16 cellular contexts compared by ENCODE assay signal in the genomic region with DNA sequence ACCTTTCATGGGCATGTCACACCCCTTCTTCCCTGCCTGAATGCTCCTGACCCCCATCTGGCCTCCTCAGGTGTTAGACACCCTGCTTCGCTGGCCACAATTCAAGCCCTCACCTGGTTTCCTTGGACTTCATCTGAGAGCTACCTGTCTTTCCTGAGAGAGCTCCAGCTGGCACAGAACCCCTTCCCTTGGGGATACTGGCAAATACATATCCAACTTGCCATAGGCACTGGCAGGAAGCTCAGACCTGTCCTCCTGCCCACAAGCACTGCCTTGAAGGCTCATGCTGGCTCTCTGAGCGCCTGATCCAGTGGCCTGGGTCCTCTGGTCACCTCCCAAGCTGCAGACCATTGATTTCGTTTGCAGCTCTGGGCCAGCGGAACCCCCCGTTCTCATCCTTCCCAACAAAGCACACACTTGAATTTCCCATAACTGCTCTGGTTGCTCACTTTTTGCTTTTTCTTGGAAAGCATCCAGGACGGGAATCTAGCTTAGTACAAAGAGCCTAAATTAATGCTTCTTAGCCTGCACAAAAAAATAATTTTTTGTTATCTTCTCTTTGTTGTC.
DNase-seq lines count a peak whose midpoint lies in the region; ATAC-seq, FAIRE-seq and TF ChIP-seq lines count a peak whose summit lies in the region.
"Had no signal": no experiment of that assay in that cellular context is flagged by ENCODE, and none has a peak within 500 bp of the region (broad histone marks: within the 10 kb centered on the region; RNA-seq: fewer than 3 reads in every experiment).

No MANE protein-coding gene starts in this region.

- H3K27me3 ChIP-seq in adrenal gland (no peaks in the 10 kb centered on the region), mesenchymal stem cell (ENCODE audit: control insufficient read depth in 1 of 2, insufficient read depth in 1 of 2, low read length in 2 of 2) (no peaks in the 10 kb centered on the region), subcutaneous abdominal adipose tissue (ENCODE audit: control insufficient read depth in 5 of 5, insufficient read depth in 4 of 5, low read length in 5 of 5) (no peaks in the 10 kb centered on the region)

- H3K14ac ChIP-seq in mesenchymal stem cell (ENCODE audit: low read length in 2 of 2), result peak overlapping the region in 1 of 2 experiments; percentile 92

- no peak overlapping the region for H2BK5ac ChIP-seq in mesenchymal stem cell (ENCODE audit: low read depth, low read length, poor library complexity, severe bottlenecking)

- peak overlapping the region; percentile 87 to 96 for H3K18ac ChIP-seq in mesenchymal stem cell (ENCODE audit: low read depth in 1 of 2, low read length in 2 of 2)

- peaks cover 3% of the 10 kb centered on the region for H3K27me3 Mint-ChIP-seq in activated CD4-positive, alpha-beta T cell treated with anti-CD3 and anti-CD28 coated beads for 36 hours
- H3K27me3 Mint-ChIP-seq: activated T-cell treated with anti-CD3 and anti-CD28 coated beads, Interleukin-2, amount 50 U/mL, for 24 hours; naive thymus-derived CD4-positive, alpha-beta T cell had no signal

- intact Hi-C loops in activated CD4-positive, alpha-beta T cell treated with anti-CD3 and anti-CD28 coated beads for 36 hours (cut with DNase I, micrococcal nuclease), result loop anchor here (5.0 kb wide), 3 partner anchors 74 to 266 kb away; a partner anchor contains a TSS
- intact Hi-C loops in adrenal gland (cut with DNase I), result no loop called here

- H2AK5ac ChIP-seq in mesenchymal stem cell (ENCODE audit: low read length, severe bottlenecking), result peak overlapping the region; percentile 97

- H3K9me3 ChIP-seq in adrenal gland (replicated peaks in 1 of 3) (no peaks in the 10 kb centered on the region), mesenchymal stem cell (ENCODE audit: control insufficient read depth, low read length) (no peaks in the 10 kb centered on the region), subcutaneous abdominal adipose tissue (ENCODE audit: control insufficient read depth in 5 of 5, low read length in 5 of 5) (no peaks in the 10 kb centered on the region)

- DNase-seq in activated CD4-positive, alpha-beta T cell treated with anti-CD3 and anti-CD28 coated beads for 36 hours, result no peak
- no peak for DNase-seq in activated CD4-positive, alpha-beta T cell treated with anti-CD3 and anti-CD28 coated beads, Interleukin-2, amount 50 U/mL, for 1 hour
- DNase-seq in adrenal gland (peak in 4 of 7 donors; percentile 32 to 43 (median 39)), mesenchymal stem cell (no peak), D721Med (ENCODE audit: insufficient read length, low spot score) (no peak)
- DNase-seq: ACHN; activated CD4-positive, alpha-beta T cell treated with anti-CD3 and anti-CD28 coated beads for 4 hours; activated T-cell treated with anti-CD3 and anti-CD28 coated beads, Interleukin-2, amount 50 U/mL, for 24 hours; naive thymus-derived CD4-positive, alpha-beta T cell; PC-9 had no signal

- no peaks in the 10 kb centered on the region for H3K36me3 Mint-ChIP-seq in activated CD4-positive, alpha-beta T cell treated with anti-CD3 and anti-CD28 coated beads for 36 hours (ENCODE audit: low read depth)
- H3K36me3 Mint-ChIP-seq: naive thymus-derived CD4-positive, alpha-beta T cell had no signal

- no peak overlapping the region for H3K23ac ChIP-seq in mesenchymal stem cell (ENCODE audit: low read length in 2 of 2)

- H2AFZ ChIP-seq in mesenchymal stem cell (ENCODE audit: low read depth, low read length), result no peak overlapping the region
- H2AFZ ChIP-seq: PC-9 had no signal

- H3K9ac ChIP-seq in mesenchymal stem cell (ENCODE audit: low read length) (no peak overlapping the region), subcutaneous abdominal adipose tissue (ENCODE audit: low read length in 5 of 5) (peak overlapping the region in 2 of 5 donors; percentile 11 to 16)

- H3K36me3 ChIP-seq in adrenal gland (replicated peaks in 1 of 2), result no peaks in the 10 kb centered on the region
- no peaks in the 10 kb centered on the region for H3K36me3 ChIP-seq in mesenchymal stem cell (ENCODE audit: control insufficient read depth in 1 of 2, insufficient read depth in 2 of 2, low read depth in 1 of 2, low read length in 2 of 2)
- H3K36me3 ChIP-seq in subcutaneous abdominal adipose tissue (ENCODE audit: control insufficient read depth in 5 of 5, insufficient read depth in 5 of 5, low read length in 5 of 5), result no peaks in the 10 kb centered on the region

- H3K4me3 ChIP-seq in adrenal gland (no peak overlapping the region), mesenchymal stem cell (ENCODE audit: insufficient read depth in 1 of 2, low read depth in 1 of 2, low read length in 2 of 2) (no peak overlapping the region), subcutaneous abdominal adipose tissue (ENCODE audit: low read depth in 1 of 5, low read length in 5 of 5) (no peak overlapping the region)
- H3K4me3 ChIP-seq: PC-9 had no signal

- no peaks in the 10 kb centered on the region for H3K9me3 Mint-ChIP-seq in activated CD4-positive, alpha-beta T cell treated with anti-CD3 and anti-CD28 coated beads for 36 hours (ENCODE audit: low read depth)
- H3K9me3 Mint-ChIP-seq: activated T-cell treated with anti-CD3 and anti-CD28 coated beads, Interleukin-2, amount 50 U/mL, for 24 hours; naive thymus-derived CD4-positive, alpha-beta T cell; T-helper 1 cell treated with Interleukin-12 subunit alpha and Interleukin-12 subunit beta and Interleukin-4 antibody, amounts not matched to agents 30 μg/mL and 1 μg/mL, for 36 hours had no signal

- H2BK12ac ChIP-seq in mesenchymal stem cell (ENCODE audit: low read length in 2 of 2), result peak overlapping the region; percentile 49 to 60

- peaks cover 26 to 52% of the 10 kb centered on the region in 2 donors for H3K4me1 ChIP-seq in adrenal gland (replicated peaks in 1 of 2)
- H3K4me1 ChIP-seq in mesenchymal stem cell (ENCODE audit: control insufficient read depth, insufficient read depth, low read depth, low read length), result peaks cover 13% of the 10 kb centered on the region
- H3K4me1 ChIP-seq in subcutaneous abdominal adipose tissue (ENCODE audit: control insufficient read depth in 5 of 5, insufficient read depth in 5 of 5, low read length in 5 of 5), result peaks cover 8 to 81% (median 53%) of the 10 kb centered on the region in 5 donors

- CTCF ChIA-PET in activated CD4-positive, alpha-beta T cell treated with anti-CD3 and anti-CD28 coated beads for 36 hours (lab: Charles Lee), result interaction anchor here (0.6 to 2.2 kb wide), 5 partner anchors 15 to 452 kb away, joined by 3 to 5 read pairs (median 3); no protein-coding TSS in a partner anchor

- H3K79me1 ChIP-seq in mesenchymal stem cell (replicated peaks; ENCODE audit: low read length, poor library complexity, severe bottlenecking), result peaks cover 7% of the 10 kb centered on the region

- H3K4me1 Mint-ChIP-seq in activated CD4-positive, alpha-beta T cell treated with anti-CD3 and anti-CD28 coated beads for 36 hours, result peaks cover 33% of the 10 kb centered on the region

- H3K27ac Mint-ChIP-seq in activated CD4-positive, alpha-beta T cell treated with anti-CD3 and anti-CD28 coated beads for 36 hours, result peak overlapping the region; percentile 83
- H3K27ac Mint-ChIP-seq: naive thymus-derived CD4-positive, alpha-beta T cell; T-helper 1 cell treated with Interleukin-12 subunit alpha and Interleukin-12 subunit beta and Interleukin-4 antibody, amounts not matched to agents 30 μg/mL and 1 μg/mL, for 36 hours had no signal

- TF ChIP-seq CTCF in adrenal gland (IDR thresholded peaks at IDR 0.05) (no peak), D721Med (IDR thresholded peaks at IDR 0.05; ENCODE audit: insufficient read depth, missing control alignments) (no peak)

- no peak for FAIRE-seq in D721Med (lab: Jason Lieb, UNC)
- FAIRE-seq: keratinocyte had no signal

- peak overlapping the region; percentile 78 for H2BK15ac ChIP-seq in mesenchymal stem cell (ENCODE audit: low read depth, poor library complexity, severe bottlenecking)

- H3K4ac ChIP-seq in mesenchymal stem cell (ENCODE audit: low read depth in 1 of 2, low read length in 2 of 2), result peak overlapping the region; percentile 99

- H3K4me3 Mint-ChIP-seq in activated CD4-positive, alpha-beta T cell treated with anti-CD3 and anti-CD28 coated beads for 36 hours, result no peak overlapping the region
- H3K4me3 Mint-ChIP-seq: naive thymus-derived CD4-positive, alpha-beta T cell; T-helper 1 cell treated with Interleukin-12 subunit alpha and Interleukin-12 subunit beta and Interleukin-4 antibody, amounts not matched to agents 30 μg/mL and 1 μg/mL, for 36 hours had no signal

- H3K27ac ChIP-seq in adrenal gland, result peak overlapping the region in 4 of 5 donors; percentile 44 to 83 (median 70)
- no peak overlapping the region for H3K27ac ChIP-seq in mesenchymal stem cell (ENCODE audit: low read length, poor library complexity, severe bottlenecking)
- peak overlapping the region; percentile 89 for H3K27ac ChIP-seq in subcutaneous abdominal adipose tissue (ENCODE audit: low read depth, low read length)
- H3K27ac ChIP-seq: PC-9 had no signal

- H2BK120ac ChIP-seq in mesenchymal stem cell (ENCODE audit: low read depth, low read length), result peak overlapping the region; percentile 59

- no peak overlapping the region for H3K4me2 ChIP-seq in mesenchymal stem cell (ENCODE audit: low read length, poor library complexity, severe bottlenecking)
- H3K4me2 ChIP-seq: PC-9 had no signal

- ATAC-seq in activated CD4-positive, alpha-beta T cell treated with anti-CD3 and anti-CD28 coated beads for 36 hours, result no peak
- no peak for ATAC-seq in HG03442 (IDR thresholded peaks at IDR 0.05; ENCODE audit: unreplicated experiment)
- no peak for ATAC-seq in HG02610 (IDR thresholded peaks at IDR 0.05; ENCODE audit: unreplicated experiment)
- ATAC-seq: HCT116; naive thymus-derived CD4-positive, alpha-beta T cell had no signal

- 43 to 54% (median 49%) methylated on average over 6 of the region's 6 CpGs for WGBS in adrenal gland, 4 donors
- WGBS in mesenchymal stem cell, result 94% methylated on average over 5 of the region's 6 CpGs

- H4K91ac ChIP-seq in mesenchymal stem cell (ENCODE audit: low read length), result peak overlapping the region; percentile 91

- TF ChIP-seq POLR2A in adrenal gland (IDR thresholded peaks at IDR 0.05), result no peak

- peak overlapping the region; percentile 77 for H4K8ac ChIP-seq in mesenchymal stem cell (ENCODE audit: low read length)

- POLR2A ChIA-PET in activated CD4-positive, alpha-beta T cell treated with anti-CD3 and anti-CD28 coated beads for 36 hours (lab: Charles Lee), result no interaction called here

Comparison
In these comparisons a context has a peak if more than half of its experiments do, and no peak if none do; other contexts are left out.
1. DNase-seq: peak in adrenal gland (4 of 7); none in activated CD4-positive, alpha-beta T cell treated with anti-CD3 and anti-CD28 coated beads for 36 hours (single experiment), activated CD4-positive, alpha-beta T cell treated with anti-CD3 and anti-CD28 coated beads, Interleukin-2, amount 50 U/mL, for 1 hour (single experiment), mesenchymal stem cell (single experiment) and D721Med (single experiment).
2. intact Hi-C loops: an anchor here in activated CD4-positive, alpha-beta T cell treated with anti-CD3 and anti-CD28 coated beads for 36 hours (5.0 kb wide); none called in adrenal gland.